20 cellular contexts compared by ENCODE assay signal in the genomic region with DNA sequence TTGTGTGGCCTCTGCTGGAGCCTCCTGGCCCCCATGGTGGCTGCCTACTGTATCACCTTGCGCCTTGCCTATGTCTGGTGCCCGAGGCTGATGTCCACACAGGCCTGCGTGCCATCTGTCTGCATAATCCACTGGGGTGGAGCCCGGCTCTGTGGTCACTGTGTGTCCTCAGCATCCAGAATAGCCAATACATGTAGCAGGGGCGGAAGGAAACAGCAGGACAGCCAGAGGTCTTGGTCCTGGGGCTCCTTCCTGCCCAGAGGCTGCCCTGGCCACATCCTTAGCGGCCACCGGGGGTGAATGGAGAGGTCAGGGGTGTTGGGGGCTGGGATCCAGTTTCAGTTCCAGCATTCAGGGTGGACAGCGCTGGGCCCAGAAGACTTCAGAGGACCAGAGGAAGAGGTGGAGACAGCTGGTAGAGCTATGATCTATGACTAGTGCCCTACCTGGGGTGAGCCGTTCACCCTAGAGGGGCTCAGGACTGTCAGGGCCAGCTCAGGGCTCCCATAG. TPM values are rescaled to one million over a fixed set of nuclear protein-coding genes. Genes with fewer than 3 reads are reported as not detected.
DNase-seq lines count a peak whose midpoint lies in the region; ATAC-seq and TF ChIP-seq lines count a peak whose summit lies in the region.
"Had no signal": no experiment of that assay in that cellular context is flagged by ENCODE, and none has a peak within 500 bp of the region (broad histone marks: within the 10 kb centered on the region; RNA-seq: fewer than 3 reads in every experiment).

No MANE protein-coding gene starts in this region.

- H3K27me3 ChIP-seq in right lobe of liver = no peaks in the 10 kb centered on the region
- no peaks in the 10 kb centered on the region for H3K27me3 ChIP-seq in gastrocnemius medialis
- H3K27me3 ChIP-seq: brain microvascular endothelial cell had no signal

- H3K36me3 ChIP-seq in right lobe of liver (peaks cover 0 to 10% (median 3%) of the 10 kb centered on the region in 4 donors), gastrocnemius medialis (peaks cover 0 to 12% of the 10 kb centered on the region in 2 donors)

- H3K4me1 Mint-ChIP-seq in Calu3 (ENCODE audit: low read depth, unreplicated experiment) = no peaks in the 10 kb centered on the region

- H3K4me3 ChIP-seq in right lobe of liver = no peak overlapping the region
- H3K4me3 ChIP-seq in gastrocnemius medialis = no peak overlapping the region

- peaks cover 26% of the 10 kb centered on the region for H3K27me3 Mint-ChIP-seq in Calu3 (ENCODE audit: unreplicated experiment)
- H3K27me3 Mint-ChIP-seq: activated naive CD8-positive, alpha-beta T cell treated with anti-CD3 and anti-CD28 coated beads, Interleukin-2, amount 10 ng/mL, durations not matched to agents 7 days and 5 days; dendritic cell treated with granulocyte-macrophage colony-stimulating factor and Interleukin-4, amounts not matched to agents 40 ng/mL and 50 ng/mL, for 4 days; memory B cell; T-cell had no signal

- H3K36me3 Mint-ChIP-seq in Calu3 (ENCODE audit: insufficient read depth, unreplicated experiment) = peaks cover 8% of the 10 kb centered on the region
- H3K36me3 Mint-ChIP-seq: natural killer cell had no signal

- in situ Hi-C loops in gastrocnemius medialis (cut with MboI; ENCODE audit: low sequenced_read_pairs in 4 of 4) = loop anchor here in 1 of 4 donors (25.0 kb wide), 1 partner anchor 271 kb away; the partner anchor contains the start of gene NUDCD3
- in situ Hi-C loops in GM13977 (cut with MboI; ENCODE audit: low pct_unique_long_range_greater_than_20kb, low sequenced_read_pairs, unreplicated experiment) = no loop called here

- H3K27ac Mint-ChIP-seq in Calu3 (ENCODE audit: unreplicated experiment) = no peak overlapping the region
- H3K27ac Mint-ChIP-seq: activated naive CD8-positive, alpha-beta T cell treated with anti-CD3 and anti-CD28 coated beads, Interleukin-2, amount 10 ng/mL, durations not matched to agents 7 days and 5 days; activated T-helper 1 cell treated with anti-CD3 and anti-CD28 coated beads, Interleukin-12 subunit alpha, Interleukin-12 subunit beta, Interleukin-2, Interleukin-4 antibody, amounts not matched to agents 30 ng/mL and 10 ng/mL and 1 ng/mL, durations not matched to agents 14 hours and 24 hours and 36 hours; dendritic cell treated with granulocyte-macrophage colony-stimulating factor and Interleukin-4, amounts not matched to agents 40 ng/mL and 50 ng/mL, for 4 days; memory B cell; natural killer cell had no signal

- H3K9me3 ChIP-seq in right lobe of liver = no peaks in the 10 kb centered on the region
- H3K9me3 ChIP-seq in gastrocnemius medialis = no peaks in the 10 kb centered on the region
- H3K9me3 ChIP-seq: Caco-2 had no signal

- peak overlapping the region; percentile 61 for H3K27ac ChIP-seq in RWPE1
- no peak overlapping the region for H3K27ac ChIP-seq in right lobe of liver
- H3K27ac ChIP-seq in gastrocnemius medialis = peak overlapping the region; percentile 12 to 75 (median 73)
- H3K27ac ChIP-seq: brain microvascular endothelial cell, epithelial cell of prostate had no signal

- ATAC-seq in right lobe of liver = peak; percentile 12 to 58 (median 28)
- peak; percentile 46 to 65 for ATAC-seq in gastrocnemius medialis
- ATAC-seq: natural killer cell, T-cell had no signal

- DNase-seq in RWPE1 (ENCODE audit: low spot score) = no peak
- peak; percentile 81 for DNase-seq in cerebellar cortex (ENCODE audit: low spot score)
- peak in 1 of 3 donors; percentile 48 for DNase-seq in right lobe of liver
- DNase-seq in gastrocnemius medialis = peak; percentile 41 to 78
- no peak for DNase-seq in GM13977 (ENCODE audit: low spot score)
- DNase-seq in Calu3 = no peak
- DNase-seq in amniotic stem cell (lab: John Stamatoyannopoulos, UW) = no peak
- DNase-seq: activated CD4-positive, alpha-beta T cell treated with anti-CD3 and anti-CD28 coated beads for 48 hours; activated naive CD8-positive, alpha-beta T cell treated with anti-CD3 and anti-CD28 coated beads, Interleukin-2, amount 10 ng/mL, durations not matched to agents 7 days and 5 days; brain microvascular endothelial cell; Kasumi-1; natural killer cell; NCI-H524 treated with DMSO at 0.1 percent for 48 hours; SHP77; T-cell had no signal

- intact Hi-C loops in right lobe of liver (cut with DNase I) (no loop called here), gastrocnemius medialis (cut with DNase I; ENCODE audit: low total_unique reads) (no loop called here), Calu3 (cut with micrococcal nuclease; ENCODE audit: unreplicated experiment) (no loop called here)

- TF ChIP-seq CTCF in RWPE1 (conservative IDR thresholded peaks at IDR 0.05; ENCODE audit: low read depth) (no peak), right lobe of liver (IDR thresholded peaks at IDR 0.05) (no peak), gastrocnemius medialis (IDR thresholded peaks at IDR 0.05 in 4 of 5, conservative IDR thresholded peaks at IDR 0.05 in 1 of 5) (no peak), GM13977 (IDR thresholded peaks at IDR 0.05; ENCODE audit: extremely low read depth, insufficient read depth, missing control alignments) (no peak), Calu3 (IDR thresholded peaks at IDR 0.05; ENCODE audit: unreplicated experiment) (no peak)

- 49% methylated on average over 5 of the region's 9 CpGs for WGBS in right lobe of liver (ENCODE audit: insufficient coverage, low coverage, low lambda C conversion rate, missing lambda C conversion rate)

- POLR2A ChIA-PET in RWPE1 (lab: Yijun Ruan, JAX; ENCODE audit: low non-redundant PET) = no interaction called here

- H3K4me1 ChIP-seq in right lobe of liver (no peaks in the 10 kb centered on the region), gastrocnemius medialis (peaks cover 15 to 27% of the 10 kb centered on the region in 2 donors)
- H3K4me1 ChIP-seq: Caco-2 had no signal

- no TSS peak for BruUV-seq in Calu3 (replicated peaks; lab: Mats Ljungman, UMichigan)

- no peak overlapping the region for H3K4me3 Mint-ChIP-seq in Calu3 (ENCODE audit: low read depth, unreplicated experiment)
- H3K4me3 Mint-ChIP-seq: activated naive CD8-positive, alpha-beta T cell treated with anti-CD3 and anti-CD28 coated beads, Interleukin-2, amount 10 ng/mL, durations not matched to agents 7 days and 5 days; activated T-helper 1 cell treated with anti-CD3 and anti-CD28 coated beads, Interleukin-12 subunit alpha, Interleukin-12 subunit beta, Interleukin-2, Interleukin-4 antibody, amounts not matched to agents 30 ng/mL and 10 ng/mL and 1 ng/mL, durations not matched to agents 14 hours and 24 hours and 36 hours; dendritic cell treated with granulocyte-macrophage colony-stimulating factor and Interleukin-4, amounts not matched to agents 40 ng/mL and 50 ng/mL, for 4 days; memory B cell; natural killer cell; T-cell had no signal

- no peaks in the 10 kb centered on the region for H3K9me3 Mint-ChIP-seq in Calu3 (ENCODE audit: low read depth, unreplicated experiment)
- H3K9me3 Mint-ChIP-seq: activated naive CD8-positive, alpha-beta T cell treated with anti-CD3 and anti-CD28 coated beads, Interleukin-2, amount 10 ng/mL, durations not matched to agents 7 days and 5 days; activated T-helper 1 cell treated with anti-CD3 and anti-CD28 coated beads, Interleukin-12 subunit alpha, Interleukin-12 subunit beta, Interleukin-2, Interleukin-4 antibody, amounts not matched to agents 30 ng/mL and 10 ng/mL and 1 ng/mL, durations not matched to agents 14 hours and 24 hours and 36 hours; dendritic cell treated with granulocyte-macrophage colony-stimulating factor and Interleukin-4, amounts not matched to agents 40 ng/mL and 50 ng/mL, for 4 days; memory B cell; natural killer cell; T-cell had no signal

- CTCF ChIA-PET in RWPE1 (lab: Yijun Ruan, JAX) = no interaction called here
- CTCF ChIA-PET in Calu3 (lab: Charles Lee) = interaction anchor here (1.4 kb wide), 1 partner anchor 24 kb away, joined by 3 read pairs; no protein-coding TSS in a partner anchor

- no peak for TF ChIP-seq POLR2A in right lobe of liver (IDR thresholded peaks at IDR 0.05)
- TF ChIP-seq POLR2A in gastrocnemius medialis (IDR thresholded peaks at IDR 0.05) = no peak

RNA-seq across cellular contexts. Expression of gene YKT6, which starts 15.8 kb away (rescaled TPM):
- 10 to 100 TPM; 15.0 to 23.8 (median 19.2) TPM for total RNA-seq in right lobe of liver
- total RNA-seq in gastrocnemius medialis = 10 to 100 TPM; 37.9 to 79.5 (median 72.5) TPM
- 139 and 146 TPM in 2 replicates for total RNA-seq in Calu3 (2022)

RNA-seq across cellular contexts. Expression of gene GCK, which starts 27.3 kb away (rescaled TPM):
- total RNA-seq in right lobe of liver (1 to 10 TPM in 4 of 6 experiments, under 1 TPM in 2; 0.50 to 5.9 (median 2.0) TPM), gastrocnemius medialis (under 1 TPM in 1 of 4 donors, not detected in 3; 0.33 TPM), Calu3 (2022) (not detected in 2 replicates)
- total RNA-seq: Caco-2, natural killer cell had no signal

Comparison
In these comparisons a context has a peak if more than half of its experiments do, and no peak if none do; other contexts are left out.
1. DNase-seq: peak in cerebellar cortex (single experiment) and gastrocnemius medialis (2 of 2); none in RWPE1 (single experiment), GM13977 (single experiment), Calu3 (single experiment) and amniotic stem cell (single experiment).
2. H3K27ac ChIP-seq: peak in RWPE1 (single experiment) and gastrocnemius medialis (4 of 4); none in right lobe of liver (0 of 3).